ENCODE assay signal across 24 cellular contexts in the genomic region with DNA sequence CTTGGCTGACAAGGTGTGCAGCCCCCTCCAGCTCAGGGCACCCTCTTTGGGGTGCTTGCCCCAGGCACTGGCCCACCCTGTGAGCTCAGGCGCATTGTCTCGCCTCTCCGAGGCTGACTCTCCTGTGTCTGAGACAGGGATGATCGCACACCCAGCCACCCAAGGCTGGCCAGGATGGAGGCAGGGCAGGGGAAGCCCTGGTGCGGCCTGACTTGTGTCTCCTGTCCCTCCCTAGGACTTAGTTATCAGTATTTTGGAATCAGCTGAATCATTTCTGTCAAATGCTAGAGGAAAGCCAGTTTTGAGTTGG. TPM values are rescaled to one million over a fixed set of nuclear protein-coding genes. Genes with fewer than 3 reads are reported as not detected.
DNase-seq lines count a peak whose midpoint lies in the region; ATAC-seq and TF ChIP-seq lines count a peak whose summit lies in the region.
"Had no signal": no experiment of that assay in that cellular context is flagged by ENCODE, and none has a peak within 500 bp of the region (broad histone marks: within the 10 kb centered on the region; RNA-seq: fewer than 3 reads in every experiment).

No MANE protein-coding gene starts in this region.

- no peak for ATAC-seq in SK-N-SH treated with all-trans-retinoic acid at 6 μM for 48 hours
- ATAC-seq: naive thymus-derived CD8-positive, alpha-beta T cell had no signal

- POLR2A ChIA-PET in SK-N-SH (lab: Yijun Ruan, JAX): interaction anchor here (0.7 to 16.4 kb wide), 9 partner anchors 9 to 128 kb away, joined by 3 to 261 read pairs (median 5); a partner anchor contains a TSS

- H3F3A ChIP-seq in SK-N-SH (replicated peaks; ENCODE audit: insufficient read depth): no peaks in the 10 kb centered on the region

- no peak overlapping the region for H3K9ac ChIP-seq in SK-N-SH

- TF ChIP-seq CTCF in SK-N-SH (IDR thresholded peaks at IDR 0.05) (no peak), osteoblast (IDR thresholded peaks at IDR 0.05; ENCODE audit: extremely low read depth, low read depth, low read length) (no peak), testis (IDR thresholded peaks at IDR 0.05) (no peak), lower leg skin (IDR thresholded peaks at IDR 0.05) (no peak)

- no peak overlapping the region for H3K4me2 ChIP-seq in SK-N-SH
- H3K4me2 ChIP-seq in osteoblast (ENCODE audit: insufficient read depth, low read length): no peak overlapping the region
- H3K4me2 ChIP-seq: smooth muscle cell had no signal

- H3K9me3 ChIP-seq in SK-N-SH (no peaks in the 10 kb centered on the region), osteoblast (ENCODE audit: low read depth, low read length) (no peaks in the 10 kb centered on the region), testis (no peaks in the 10 kb centered on the region)
- H3K9me3 ChIP-seq: Caco-2, ovary, tibial nerve had no signal

- H3K27me3 ChIP-seq in SK-N-SH (ENCODE audit: insufficient read depth): peaks cover 34% of the 10 kb centered on the region
- H3K27me3 ChIP-seq in osteoblast (ENCODE audit: insufficient read depth, low read length): peaks cover 3% of the 10 kb centered on the region
- H3K27me3 ChIP-seq in testis: no peaks in the 10 kb centered on the region
- H3K27me3 ChIP-seq: dorsolateral prefrontal cortex, ovary had no signal

- intact Hi-C loops in testis (cut with DNase I; ENCODE audit: low total_unique reads): no loop called here
- intact Hi-C loops in lower leg skin (cut with DNase I; ENCODE audit: low total_unique reads): no loop called here

- H2AFZ ChIP-seq in SK-N-SH (ENCODE audit: low read depth) (no peak overlapping the region), osteoblast (ENCODE audit: low read length) (no peak overlapping the region)

- H3K27ac ChIP-seq in SK-N-SH (ENCODE audit: low read depth in 2 of 2, low read length in 1 of 2) (peak overlapping the region in 1 of 2 experiments; percentile 100; a peak in 2 of 4 replicates), osteoblast (ENCODE audit: low read depth, low read length) (no peak overlapping the region), testis (no peak overlapping the region)
- H3K27ac ChIP-seq: ovary, tibial nerve, WERI-Rb-1 had no signal

- no peak for TF ChIP-seq RAD21 in SK-N-SH (IDR thresholded peaks at IDR 0.05; ENCODE audit: low read length)

- H3K4me1 ChIP-seq in SK-N-SH (ENCODE audit: control insufficient read depth in 1 of 2, insufficient read depth in 2 of 2, low read depth in 1 of 2, low read length in 1 of 2) (peaks cover 0 to 71% of the 10 kb centered on the region in 2 experiments; a peak in 2 of 4 replicates), osteoblast (ENCODE audit: insufficient read depth, low read length) (no peaks in the 10 kb centered on the region), testis (peaks cover 5% of the 10 kb centered on the region)
- H3K4me1 ChIP-seq: Caco-2, tibial nerve had no signal

- CTCF ChIA-PET in SK-N-SH (lab: Yijun Ruan, JAX): interaction anchor here (0.7 to 2.6 kb wide), 11 partner anchors 9 to 109 kb away, joined by 3 to 13 read pairs (median 5); a partner anchor contains a TSS

- WGBS in SK-N-SH (ENCODE audit: low lambda C conversion rate): 42% methylated on average over 5 of the region's 5 CpGs
- WGBS in testis, 2 donors: 91 to 92% methylated on average over 2 to 5 of the region's 5 CpGs
- 41 to 50% methylated on average over 5 of the region's 5 CpGs for WGBS in lower leg skin, 2 donors

- TF ChIP-seq POLR2A in testis (IDR thresholded peaks at IDR 0.05): no peak
- TF ChIP-seq POLR2A in lower leg skin (IDR thresholded peaks at IDR 0.05): no peak

- DNase-seq in SK-N-SH (no peak), NCI-H1105 treated with DMSO at 0.1 percent for 48 hours (lab: John Stamatoyannopoulos, UW) (peak; percentile 74), ecto neural progenitor cell (ENCODE audit: low spot score) (peak; percentile 42), osteoblast (ENCODE audit: insufficient read length, low spot score, missing footprints) (peak; percentile 76), testis (no peak), lower leg skin (ENCODE audit: low spot score in 2 of 2) (no peak)
- DNase-seq: activated CD4-positive, alpha-beta T cell treated with anti-CD3 and anti-CD28 coated beads, Interleukin-2, amount 10 ng/mL, durations not matched to agents 24 days and 14 days; activated naive CD4-positive, alpha-beta T cell; activated T-cell treated with anti-CD3 and anti-CD28 coated beads, Interleukin-2, amount 50 U/mL, for 48 hours; C1 segment of cervical spinal cord; Caco-2; cerebellar nuclear complex; dorsolateral prefrontal cortex; KBM-7; naive thymus-derived CD8-positive, alpha-beta T cell; NCI-H226; ovary; stimulated activated CD4-positive, alpha-beta T cell treated with anti-CD3 and anti-CD28 coated beads, Interleukin-1b, Interleukin-23, amount 100 ng/mL, for 48 hours; stimulated activated CD8-positive, alpha-beta memory T cell treated with anti-CD3 and anti-CD28 coated beads, Interleukin-4, amount 100 ng/mL, for 48 hours; WERI-Rb-1 had no signal

- TF ChIP-seq EP300 in SK-N-SH (IDR thresholded peaks at IDR 0.05; ENCODE audit: borderline replicate concordance in 1 of 2, low read depth in 1 of 2, low read length in 1 of 2): no peak

- H3K36me3 ChIP-seq in SK-N-SH (replicated peaks in 1 of 2; ENCODE audit: control insufficient read depth in 1 of 2, insufficient read depth in 2 of 2, low read length in 1 of 2) (peaks cover 0 to 4% of the 10 kb centered on the region in 2 experiments), osteoblast (ENCODE audit: insufficient read depth, low read length) (no peaks in the 10 kb centered on the region), testis (ENCODE audit: low read depth, missing control alignments) (no peaks in the 10 kb centered on the region)
- H3K36me3 ChIP-seq: ovary, tibial nerve, WERI-Rb-1 had no signal

- H3K79me2 ChIP-seq in SK-N-SH (ENCODE audit: insufficient read depth) (no peaks in the 10 kb centered on the region), osteoblast (ENCODE audit: insufficient read depth, low read length) (no peaks in the 10 kb centered on the region)

- H3K4me3 ChIP-seq in SK-N-SH (ENCODE audit: low read depth in 2 of 2, low read length in 1 of 2): no peak overlapping the region
- H3K4me3 ChIP-seq in osteoblast (ENCODE audit: insufficient read depth, low read length): no peak overlapping the region
- H3K4me3 ChIP-seq in testis: no peak overlapping the region
- no peak overlapping the region for H3K4me3 ChIP-seq in lower leg skin (ENCODE audit: low read depth, poor library complexity, severe bottlenecking)
- H3K4me3 ChIP-seq: dorsolateral prefrontal cortex, ovary, smooth muscle cell, tibial nerve had no signal

- no peaks in the 10 kb centered on the region for H3K9me2 ChIP-seq in SK-N-SH

- H4K20me1 ChIP-seq in SK-N-SH (ENCODE audit: insufficient read depth) (no peaks in the 10 kb centered on the region), osteoblast (ENCODE audit: insufficient read depth, low read length) (no peaks in the 10 kb centered on the region)

TF ChIP-seq in SK-N-SH, 30 proteins besides CTCF, POLR2A, EP300 and RAD21:
- peak; percentile 45; the same call in 1 of the 2 replicates for TF ChIP-seq GATA2 (CRISPR knock-in tag; IDR thresholded peaks at IDR 0.05)
- TF ChIP-seq, protein P1, sequence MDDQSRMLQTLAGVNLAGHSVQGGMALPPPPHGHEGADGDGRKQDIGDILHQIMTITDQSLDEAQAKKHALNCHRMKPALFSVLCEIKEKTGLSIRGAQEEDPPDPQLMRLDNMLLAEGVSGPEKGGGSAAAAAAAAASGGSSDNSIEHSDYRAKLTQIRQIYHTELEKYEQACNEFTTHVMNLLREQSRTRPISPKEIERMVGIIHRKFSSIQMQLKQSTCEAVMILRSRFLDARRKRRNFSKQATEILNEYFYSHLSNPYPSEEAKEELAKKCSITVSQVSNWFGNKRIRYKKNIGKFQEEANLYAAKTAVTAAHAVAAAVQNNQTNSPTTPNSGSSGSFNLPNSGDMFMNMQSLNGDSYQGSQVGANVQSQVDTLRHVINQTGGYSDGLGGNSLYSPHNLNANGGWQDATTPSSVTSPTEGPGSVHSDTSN (IDR thresholded peaks at IDR 0.05): no peak

TF ChIP-seq in SK-N-SH treated with all-trans-retinoic acid at 6 μM for 48 hours, 23 proteins besides CTCF, POLR2A, EP300 and RAD21:
- no peak for TF ChIP-seq TOX (CRISPR knock-in tag; IDR thresholded peaks at IDR 0.05; ENCODE audit: borderline replicate concordance)
- TF ChIP-seq, protein P2, sequence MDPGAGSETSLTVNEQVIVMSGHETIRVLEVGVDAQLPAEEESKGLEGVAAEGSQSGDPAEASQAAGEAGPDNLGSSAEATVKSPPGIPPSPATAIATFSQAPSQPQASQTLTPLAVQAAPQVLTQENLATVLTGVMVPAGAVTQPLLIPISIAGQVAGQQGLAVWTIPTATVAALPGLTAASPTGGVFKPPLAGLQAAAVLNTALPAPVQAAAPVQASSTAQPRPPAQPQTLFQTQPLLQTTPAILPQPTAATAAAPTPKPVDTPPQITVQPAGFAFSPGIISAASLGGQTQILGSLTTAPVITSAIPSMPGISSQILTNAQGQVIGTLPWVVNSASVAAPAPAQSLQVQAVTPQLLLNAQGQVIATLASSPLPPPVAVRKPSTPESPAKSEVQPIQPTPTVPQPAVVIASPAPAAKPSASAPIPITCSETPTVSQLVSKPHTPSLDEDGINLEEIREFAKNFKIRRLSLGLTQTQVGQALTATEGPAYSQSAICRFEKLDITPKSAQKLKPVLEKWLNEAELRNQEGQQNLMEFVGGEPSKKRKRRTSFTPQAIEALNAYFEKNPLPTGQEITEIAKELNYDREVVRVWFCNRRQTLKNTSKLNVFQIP (CRISPR knock-in tag; IDR thresholded peaks at IDR 0.05; ENCODE audit: borderline replicate concordance, low read depth): no peak
- TF ChIP-seq SNAI2 (CRISPR knock-in tag; IDR thresholded peaks at IDR 0.05): no peak
- no peak for TF ChIP-seq ZFP30 (CRISPR knock-in tag; IDR thresholded peaks at IDR 0.05)
TF ChIP-seq in SK-N-SH treated with all-trans-retinoic acid at 6 μM for 48 hours: peak in this region for 0.

RNA-seq across cellular contexts. Expression of a gene that starts 2.5 kb away (rescaled TPM):
- polyA plus RNA-seq in SK-N-SH (2012; rRNA removed) (0.92 and 1.2 TPM in 2 replicates), testis (ENCODE audit: insufficient read depth, low read depth, low replicate concordance) (not detected)
- polyA plus RNA-seq in SK-N-SH (2012; cell fraction: cytosol; rRNA removed): 1.5 and 3.8 TPM in 2 replicates
- polyA plus RNA-seq in SK-N-SH (2012; cell fraction: nucleus; rRNA removed): 1.5 and 2.0 TPM in 2 replicates
- total RNA-seq in osteoblast (not detected in 2 replicates), testis (under 1 TPM in 1 of 2 donors, not detected in 1; 0.06 TPM), lower leg skin (under 1 TPM in 1 of 4 donors, not detected in 3; 0.06 TPM)
- total RNA-seq: activated CD4-positive, alpha-beta T cell treated with anti-CD3 and anti-CD28 coated beads, Interleukin-2, amount 10 ng/mL, durations not matched to agents 24 days and 14 days; Caco-2; naive thymus-derived CD8-positive, alpha-beta T cell; ovary; smooth muscle cell had no signal
- polyA plus RNA-seq: naive thymus-derived CD8-positive, alpha-beta T cell had no signal

RNA-seq across cellular contexts. Expression of a gene that starts 24.4 kb away (rescaled TPM):
- polyA plus RNA-seq in SK-N-SH (2012; rRNA removed): 0.05 and 0.15 TPM in 2 replicates
- 0.12 and 0.16 TPM in 2 replicates for polyA plus RNA-seq in SK-N-SH (2012; cell fraction: cytosol; rRNA removed)
- 0.21 and 0.36 TPM in 2 replicates for polyA plus RNA-seq in SK-N-SH (2012; cell fraction: nucleus; rRNA removed)
- not detected in 2 replicates for total RNA-seq in osteoblast
- total RNA-seq in testis: 1 to 10 TPM; 2.8 to 3.8 TPM
- 2.2 TPM for polyA plus RNA-seq in testis (ENCODE audit: insufficient read depth, low read depth, low replicate concordance)
- total RNA-seq in lower leg skin: not detected
- total RNA-seq: activated CD4-positive, alpha-beta T cell treated with anti-CD3 and anti-CD28 coated beads, Interleukin-2, amount 10 ng/mL, durations not matched to agents 24 days and 14 days; Caco-2; naive thymus-derived CD8-positive, alpha-beta T cell had no signal
- polyA plus RNA-seq: adipose tissue; naive thymus-derived CD8-positive, alpha-beta T cell had no signal

Comparison
In these comparisons a context has a peak if more than half of its experiments do, and no peak if none do; other contexts are left out.
1. DNase-seq: peak in NCI-H1105 treated with DMSO at 0.1 percent for 48 hours (single experiment), ecto neural progenitor cell (single experiment) and osteoblast (single experiment); none in SK-N-SH (single experiment), testis (single experiment) and lower leg skin (0 of 2).